In the genomic region with DNA sequence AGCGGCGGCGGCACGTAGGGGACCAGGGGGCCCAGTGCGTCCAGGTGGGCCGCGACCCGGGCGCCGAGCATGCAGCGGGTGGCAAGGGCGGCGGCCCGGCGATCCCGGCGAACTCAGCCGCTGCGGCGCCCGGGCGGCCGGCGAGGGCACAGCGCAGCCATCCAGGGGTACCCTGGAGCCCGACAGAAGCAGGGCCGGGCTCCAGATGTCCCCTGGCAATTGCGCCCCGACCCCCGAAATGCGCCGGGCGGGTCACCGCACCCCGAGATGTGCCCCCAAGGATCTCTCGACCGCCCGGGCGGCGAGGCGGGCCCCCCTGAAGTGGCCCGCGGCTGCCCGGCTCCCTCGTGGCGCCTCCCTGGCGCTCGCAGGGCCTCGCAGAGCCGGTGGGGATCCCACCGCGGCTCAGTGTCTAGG, we compare ENCODE assay signal across 8 cellular contexts. TPM values are rescaled to one million over a fixed set of nuclear protein-coding genes. Genes with fewer than 3 reads are reported as not detected.
DNase-seq lines count a peak whose midpoint lies in the region; ATAC-seq and TF ChIP-seq lines count a peak whose summit lies in the region.
"Not testable (repeated sequence)": the region's sequence is repeated elsewhere in the genome, so short reads cannot be mapped to it uniquely, and the experiment has no call there.

No MANE protein-coding gene starts in this region.

- DNase-seq in AG04449 (ENCODE audit: low read depth, low spot score); SK-N-MC (ENCODE audit: low read depth, low spot score); adrenal gland; fibroblast of mammary gland (ENCODE audit: low read depth); mesendoderm: not testable (repeated sequence)

- H3K18ac ChIP-seq in mesendoderm (ENCODE audit: low read length): not testable (repeated sequence)

- POLR2A ChIA-PET in AG04449 (lab: Yijun Ruan, JAX): not testable (repeated sequence)

- peak overlapping the region; percentile 61 for H3K9ac ChIP-seq in SK-N-MC (ENCODE audit: insufficient read length)
- peak overlapping the region; percentile 79 for H3K9ac ChIP-seq in mesendoderm (ENCODE audit: low read length)
- H3K9ac ChIP-seq in skeletal muscle tissue (ENCODE audit: low read depth in 1 of 3, low read length in 3 of 3): peak overlapping the region; percentile 86 to 97 (median 91)

- TF ChIP-seq POLR2A in adrenal gland (IDR thresholded peaks at IDR 0.05): peak in 1 of 2 donors; percentile 61

- H4K8ac ChIP-seq in mesendoderm (ENCODE audit: low read depth, low read length): not testable (repeated sequence)

- H4K5ac ChIP-seq in mesendoderm (ENCODE audit: low read length): not testable (repeated sequence)

- WGBS in adrenal gland, 4 donors: 0% methylated on average over 4 to 50 of the region's 52 CpGs; no CpG with 5 or more reads in 1 of the 4 donors
- WGBS in mesendoderm (ENCODE audit: extremely low coverage, insufficient coverage, low lambda C conversion rate): no CpG with 5 or more reads among the region's 52 CpGs

- not testable (repeated sequence) for H3K4me2 ChIP-seq in mesendoderm (ENCODE audit: low read length)

- not testable (repeated sequence) for H3K9me3 ChIP-seq in SK-N-MC (ENCODE audit: low read depth, low read length); adrenal gland (replicated peaks in 1 of 3); skeletal muscle tissue (ENCODE audit: control insufficient read depth in 3 of 3, low read length in 3 of 3)

- H3K56ac ChIP-seq in mesendoderm (ENCODE audit: low read length): peak overlapping the region; percentile 84

- not testable (repeated sequence) for H3K23ac ChIP-seq in mesendoderm (ENCODE audit: low read length)

- peaks cover 26% of the 10 kb centered on the region for H3K79me1 ChIP-seq in mesendoderm (ENCODE audit: low read length)

- H3K36me3 ChIP-seq in SK-N-MC (ENCODE audit: insufficient read depth, low read length); adrenal gland (replicated peaks in 1 of 2); mesendoderm (ENCODE audit: control insufficient read depth, insufficient read depth, low read length); skeletal muscle tissue (ENCODE audit: control insufficient read depth in 3 of 3, insufficient read depth in 3 of 3, low read length in 3 of 3): not testable (repeated sequence)

- H3K4me1 ChIP-seq in adrenal gland (replicated peaks in 1 of 2) (peaks cover 54 to 72% of the 10 kb centered on the region in 2 donors), mesendoderm (ENCODE audit: control insufficient read depth, low read depth, low read length) (peaks cover 24% of the 10 kb centered on the region), skeletal muscle tissue (ENCODE audit: control insufficient read depth in 3 of 3, insufficient read depth in 3 of 3, low read length in 3 of 3) (peaks cover 69 to 79% (median 77%) of the 10 kb centered on the region in 3 donors)

- CTCF ChIA-PET in AG04449 (lab: Yijun Ruan, JAX): interaction anchor here (1.0 to 2.3 kb wide), 3 partner anchors 10 to 23 kb away, joined by 3 to 9 read pairs (median 9); no protein-coding TSS in a partner anchor

- not testable (repeated sequence) for TF ChIP-seq CTCF in AG04449 (IDR thresholded peaks at IDR 0.05; ENCODE audit: insufficient read depth, low read length, missing control alignments); adrenal gland (IDR thresholded peaks at IDR 0.05); fibroblast of mammary gland (conservative IDR thresholded peaks at IDR 0.05; ENCODE audit: control insufficient read depth, insufficient read depth, low read depth, low read length)

- not testable (repeated sequence) for H2AK5ac ChIP-seq in mesendoderm (ENCODE audit: low read length)

- H3K4ac ChIP-seq in mesendoderm (ENCODE audit: low read depth, low read length): not testable (repeated sequence)

- not testable (repeated sequence) for H2BK120ac ChIP-seq in mesendoderm (ENCODE audit: low read depth, low read length)

- H3K27me3 ChIP-seq in adrenal gland; mesendoderm (ENCODE audit: insufficient read depth, low read length, poor library complexity); skeletal muscle tissue (ENCODE audit: control insufficient read depth in 3 of 3, insufficient read depth in 3 of 3, low read length in 3 of 3): not testable (repeated sequence)

- not testable (repeated sequence) for H3K27ac ChIP-seq in SK-N-MC; mesendoderm (ENCODE audit: low read depth, low read length)
- H3K27ac ChIP-seq in adrenal gland (peak overlapping the region in 4 of 5 donors; percentile 71 to 93 (median 85)), skeletal muscle tissue (ENCODE audit: low read depth, low read length) (peak overlapping the region; percentile 82)

- ATAC-seq in GM19324 (IDR thresholded peaks at IDR 0.05; ENCODE audit: low FRiP score, unreplicated experiment) (peak; percentile 19), HG03175 (IDR thresholded peaks at IDR 0.05; ENCODE audit: unreplicated experiment) (peak; percentile 2)

- H2BK15ac ChIP-seq in mesendoderm (replicated peaks; ENCODE audit: low read depth): not testable (repeated sequence)

- peaks cover 24% of the 10 kb centered on the region for H3K79me2 ChIP-seq in mesendoderm (ENCODE audit: control insufficient read depth, insufficient read depth, low read length)

- H3K4me3 ChIP-seq in AG04449 (ENCODE audit: low read depth, low read length): peak overlapping the region; percentile 61
- peak overlapping the region; percentile 71 for H3K4me3 ChIP-seq in SK-N-MC
- peak overlapping the region in 3 of 4 donors; percentile 11 to 96 (median 74) for H3K4me3 ChIP-seq in adrenal gland
- H3K4me3 ChIP-seq in fibroblast of mammary gland (ENCODE audit: control insufficient read depth, low read depth, low read length): peak overlapping the region; percentile 81
- H3K4me3 ChIP-seq in mesendoderm (ENCODE audit: low read length): peak overlapping the region; percentile 23
- peak overlapping the region; percentile 82 to 95 (median 95) for H3K4me3 ChIP-seq in skeletal muscle tissue (ENCODE audit: low read length in 3 of 3)

- intact Hi-C loops in adrenal gland (cut with DNase I): not testable (repeated sequence)

- not testable (repeated sequence) for H2BK5ac ChIP-seq in mesendoderm (ENCODE audit: low read length)

RNA-seq across cellular contexts. Expression of a gene that starts 0.3 kb away (rescaled TPM):
- total RNA-seq in adrenal gland (100 to 1,000 TPM in 5 of 8 donors, 10 to 100 TPM in 3; 91.9 to 303 (median 136) TPM), skeletal muscle tissue (42.8 TPM)
- 10 to 100 TPM; 52.6 to 56.6 (median 54.3) TPM for polyA plus RNA-seq in adrenal gland
- 19.9 TPM for polyA plus RNA-seq in mesendoderm (2013, experiment 1 of 2)
- polyA plus RNA-seq in mesendoderm (2013, experiment 2 of 2): 18.6 TPM

RNA-seq across cellular contexts. Expression of a gene that starts 2.4 kb away (rescaled TPM):
- 10 to 100 TPM; 22.5 to 37.2 (median 29.0) TPM for total RNA-seq in adrenal gland
- 10 to 100 TPM; 14.0 to 24.7 (median 21.6) TPM for polyA plus RNA-seq in adrenal gland
- 13.1 TPM for polyA plus RNA-seq in mesendoderm (2013, experiment 1 of 2)
- 13.2 TPM for polyA plus RNA-seq in mesendoderm (2013, experiment 2 of 2)
- 14.6 TPM for total RNA-seq in skeletal muscle tissue

Comparison
In these comparisons a context has a peak if more than half of its experiments do, and no peak if none do; other contexts are left out.
1. H3K4me3 ChIP-seq: peak in every context shown above with its lines; median percentile 95 in skeletal muscle tissue; 81 in fibroblast of mammary gland; 74 in adrenal gland; 71 in SK-N-MC; 61 in AG04449; 23 in mesendoderm.